8 cellular contexts compared by ENCODE assay signal in genomic region chr3:48847586-48848423, GRCh38. TPM values are rescaled to one million over a fixed set of nuclear protein-coding genes. Genes with fewer than 3 reads are reported as not detected.
DNase-seq lines count a peak whose midpoint lies in the region; ATAC-seq, FAIRE-seq and TF ChIP-seq lines count a peak whose summit lies in the region.

Gene PRKAR2A (minus strand): TSS chr3:48847874. CDS start chr3:48847596, 278 bp downstream.

- H3K4me1 Mint-ChIP-seq in Caco-2 (ENCODE audit: low read depth, unreplicated experiment) = no peaks in the 10 kb centered on the region

- H3K27ac ChIP-seq in OCI-LY7 (ENCODE audit: low read depth, low read length, poor library complexity, severe bottlenecking) = no peak within 1 kb of the TSS

- POLR2A ChIA-PET in Caco-2 (lab: Charles Lee) = interaction anchor here (0.5 to 1.1 kb wide), 5 partner anchors 15 to 131 kb away, joined by 3 to 9 read pairs (median 5); partner anchors contain the start of gene IP6K2
- POLR2A ChIA-PET in OCI-LY7 (lab: Charles Lee) = interaction anchor here (0.6 to 1.6 kb wide), 2 partner anchors 15 to 1114 kb away, joined by 4 to 5 read pairs; no protein-coding TSS in a partner anchor

- FAIRE-seq in HTR-8/SVneo (lab: Jason Lieb, UNC) = peak; percentile 100

- H3K9me3 ChIP-seq in Caco-2 (no peaks in the 10 kb centered on the region), OCI-LY7 (ENCODE audit: low read length) (no peaks in the 10 kb centered on the region)

- H4K20me1 ChIP-seq in OCI-LY7 (ENCODE audit: insufficient read depth, low read length) = no peaks in the 10 kb centered on the region

- CTCF ChIA-PET in Caco-2 (lab: Charles Lee) (interaction anchor here (0.6 to 1.0 kb wide), 4 partner anchors 108 to 231 kb away, joined by 3 read pairs; partner anchors contain the start of genes IP6K2 and WDR6), OCI-LY7 (lab: Charles Lee; ENCODE audit: unreplicated experiment) (no interaction called here)

- H3K4me3 ChIP-seq in Caco-2 (ENCODE audit: low read depth, low read length) = peak within 1 kb of the TSS; percentile 72
- peak within 1 kb of the TSS; percentile 82 for H3K4me3 ChIP-seq in OCI-LY7 (ENCODE audit: low read depth, low read length, poor library complexity, severe bottlenecking)
- H3K4me3 ChIP-seq in epithelial cell of esophagus (ENCODE audit: low read length) = peak within 1 kb of the TSS; percentile 73

- H3K27me3 ChIP-seq in Caco-2 (replicated peaks; ENCODE audit: control insufficient read depth, insufficient read depth, low read length) = no peaks in the 10 kb centered on the region

- intact Hi-C loops in Caco-2 (cut with micrococcal nuclease; ENCODE audit: unreplicated experiment) = loop anchor here (1.0 to 5.0 kb wide), 2 partner anchors 50 to 69 kb away; partner anchors contain the start of genes ARIH2 and SLC25A20
- intact Hi-C loops in OCI-LY7 (cut with micrococcal nuclease; ENCODE audit: unreplicated experiment) = loop anchor here (2.0 kb wide), 1 partner anchor 71 kb away; the partner anchor contains the start of gene ARIH2

- BruUV-seq in Caco-2 (replicated peaks; lab: Mats Ljungman, UMichigan) (no TSS peak), OCI-LY7 (replicated peaks; lab: Mats Ljungman, UMichigan) (TSS peak; percentile 57)

- peak within 1 kb of the TSS; percentile 80 for H2AFZ ChIP-seq in OCI-LY7 (ENCODE audit: low read length)

- H3K4me2 ChIP-seq in OCI-LY7 (ENCODE audit: low read length) = peak within 1 kb of the TSS; percentile 80

- H3K9me2 ChIP-seq in OCI-LY7 (ENCODE audit: insufficient read depth, low read length) = no peaks in the 10 kb centered on the region

- H3K9me3 Mint-ChIP-seq in Caco-2 (ENCODE audit: unreplicated experiment) = no peaks in the 10 kb centered on the region

- DNase-seq in Caco-2 (peak; percentile 78 to 89), HTR-8/SVneo (ENCODE audit: insufficient read length, low spot score) (peak; percentile 97), OCI-LY7 (ENCODE audit: low spot score) (peak; percentile 90), activated T-cell treated with anti-CD3 and anti-CD28 coated beads for 24 hours (ENCODE audit: low read depth) (peak; percentile 80), epithelial cell of esophagus (ENCODE audit: low read depth) (peak; percentile 86), middle frontal gyrus (ENCODE audit: extremely low spot score, low spot score) (peak; percentile 95)
- peak; percentile 81 to 82 for DNase-seq in stimulated activated CD8-positive, alpha-beta memory T cell treated with anti-CD3 and anti-CD28 coated beads, Interleukin-15, amount 100 ng/mL, for 48 hours (ENCODE audit: low read depth in 2 of 2)

- H3K36me3 Mint-ChIP-seq in Caco-2 (ENCODE audit: insufficient read depth, unreplicated experiment) = no peaks in the 10 kb centered on the region

- no peaks in the 10 kb centered on the region for H3K36me3 ChIP-seq in Caco-2 (ENCODE audit: control insufficient read depth, insufficient read depth, low read length)
- no peaks in the 10 kb centered on the region for H3K36me3 ChIP-seq in OCI-LY7 (ENCODE audit: insufficient read depth, low read length)

- H3K4me3 Mint-ChIP-seq in Caco-2 (ENCODE audit: unreplicated experiment) = peak within 1 kb of the TSS; percentile 92

- H3K79me2 ChIP-seq in OCI-LY7 (ENCODE audit: insufficient read depth, low read depth, low read length) = no peaks in the 10 kb centered on the region

- no peaks in the 10 kb centered on the region for H3K4me1 ChIP-seq in Caco-2
- H3K4me1 ChIP-seq in OCI-LY7 (ENCODE audit: insufficient read depth, low read length, poor library complexity, severe bottlenecking) = peaks cover 18% of the 10 kb centered on the region

- no peak for TF ChIP-seq CTCF in Caco-2 (IDR thresholded peaks at IDR 0.05; ENCODE audit: insufficient read depth in 1 of 2, low read depth in 1 of 2, low read length in 1 of 2, severe bottlenecking in 1 of 2, unreplicated experiment in 1 of 2)
- no peak for TF ChIP-seq CTCF in OCI-LY7 (conservative IDR thresholded peaks at IDR 0.05; ENCODE audit: low read length)
- TF ChIP-seq CTCF in epithelial cell of esophagus (IDR thresholded peaks at IDR 0.05; ENCODE audit: insufficient read depth, low read depth, low read length, missing control alignments) = no peak

- ATAC-seq in GM21367 (IDR thresholded peaks at IDR 0.05; ENCODE audit: unreplicated experiment) = peak; percentile 71

- H3K27me3 Mint-ChIP-seq in Caco-2 (ENCODE audit: insufficient read depth, unreplicated experiment) = no peaks in the 10 kb centered on the region

- H3K27ac Mint-ChIP-seq in Caco-2 (ENCODE audit: unreplicated experiment) = peak within 1 kb of the TSS; percentile 60

RNA-seq across cellular contexts. Expression of gene PRKAR2A, which starts in this region (rescaled TPM):
- total RNA-seq in Caco-2 (2022) (56.3 and 67.3 TPM in 2 replicates), OCI-LY7 (2022) (19.6 and 22.4 TPM in 2 replicates)
- 13.8 and 16.0 TPM in 2 replicates for total RNA-seq in OCI-LY7 (2014; rRNA removed; shearing (Covaris generic))
